Comparison of ENCODE assay signal across 8 cellular contexts in genomic region chr13:95644611-95645052, GRCh38. TPM values are rescaled to one million over a fixed set of nuclear protein-coding genes. Genes with fewer than 3 reads are reported as not detected.
DNase-seq lines count a peak whose midpoint lies in the region; ATAC-seq and TF ChIP-seq lines count a peak whose summit lies in the region.

A gene with protein sequence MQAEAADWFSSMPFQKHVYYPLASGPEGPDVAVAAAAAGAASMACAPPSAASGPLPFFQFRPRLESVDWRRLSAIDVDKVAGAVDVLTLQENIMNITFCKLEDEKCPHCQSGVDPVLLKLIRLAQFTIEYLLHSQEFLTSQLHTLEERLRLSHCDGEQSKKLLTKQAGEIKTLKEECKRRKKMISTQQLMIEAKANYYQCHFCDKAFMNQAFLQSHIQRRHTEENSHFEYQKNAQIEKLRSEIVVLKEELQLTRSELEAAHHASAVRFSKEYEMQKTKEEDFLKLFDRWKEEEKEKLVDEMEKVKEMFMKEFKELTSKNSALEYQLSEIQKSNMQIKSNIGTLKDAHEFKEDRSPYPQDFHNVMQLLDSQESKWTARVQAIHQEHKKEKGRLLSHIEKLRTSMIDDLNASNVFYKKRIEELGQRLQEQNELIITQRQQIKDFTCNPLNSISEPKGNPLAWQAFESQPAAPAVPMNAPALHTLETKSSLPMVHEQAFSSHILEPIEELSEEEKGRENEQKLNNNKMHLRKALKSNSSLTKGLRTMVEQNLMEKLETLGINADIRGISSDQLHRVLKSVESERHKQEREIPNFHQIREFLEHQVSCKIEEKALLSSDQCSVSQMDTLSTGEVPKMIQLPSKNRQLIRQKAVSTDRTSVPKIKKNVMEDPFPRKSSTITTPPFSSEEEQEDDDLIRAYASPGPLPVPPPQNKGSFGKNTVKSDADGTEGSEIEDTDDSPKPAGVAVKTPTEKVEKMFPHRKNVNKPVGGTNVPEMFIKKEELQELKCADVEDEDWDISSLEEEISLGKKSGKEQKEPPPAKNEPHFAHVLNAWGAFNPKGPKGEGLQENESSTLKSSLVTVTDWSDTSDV (minus strand): TSS chr13:95644706. CDS start chr13:95642029, 2,677 bp downstream.

- 2% methylated on average over 23 of the region's 30 CpGs; no CpG with 5 or more reads in 1 of the 2 donors for WGBS in transverse colon (ENCODE audit: low coverage in 1 of 2), 2 donors

- H3K36me3 ChIP-seq in mucosa of descending colon (ENCODE audit: low read depth) (no peaks in the 10 kb centered on the region), transverse colon (no peaks in the 10 kb centered on the region)

- H3K4me1 ChIP-seq in mucosa of descending colon (ENCODE audit: low read depth) (peaks cover 14% of the 10 kb centered on the region), transverse colon (peaks cover 3 to 34% (median 8%) of the 10 kb centered on the region in 4 donors)

- in situ Hi-C loops in transverse colon (cut with MboI; ENCODE audit: low pct_ligation_motif_present in 1 of 4, low pct_unique_long_range_greater_than_20kb in 1 of 4, low sequenced_read_pairs in 3 of 4), result no loop called here

- TF ChIP-seq EP300 in transverse colon (IDR thresholded peaks at IDR 0.05; ENCODE audit: low read depth), result no peak

- DNase-seq in EL (peak; percentile 89), NCI-H146 treated with DMSO at 0.1 percent for 48 hours (lab: John Stamatoyannopoulos, UW; ENCODE audit: unreplicated experiment) (peak; percentile 68), UCSD-AML1 (lab: John Stamatoyannopoulos, UW; ENCODE audit: unreplicated experiment) (peak; percentile 76), fibroblast of gingiva (ENCODE audit: low read depth) (peak; percentile 82), mucosa of descending colon (peak; percentile 47 to 69 (median 56)), transverse colon (peak; percentile 65), AML-193 (lab: John Stamatoyannopoulos, UW) (no peak)

- peak within 1 kb of the TSS; percentile 77 to 91 (median 80) for H3K27ac ChIP-seq in transverse colon

- H3K27me3 ChIP-seq in transverse colon, result peaks cover 58% of the 10 kb centered on the region

- no peak for TF ChIP-seq CTCF in mucosa of descending colon (IDR thresholded peaks at IDR 0.05)
- TF ChIP-seq CTCF in transverse colon (IDR thresholded peaks at IDR 0.05), result no peak

- no peaks in the 10 kb centered on the region for H3K9me3 ChIP-seq in mucosa of descending colon
- H3K9me3 ChIP-seq in transverse colon, result no peaks in the 10 kb centered on the region

- peak; percentile 74 for ATAC-seq in GM21529 (IDR thresholded peaks at IDR 0.05; ENCODE audit: unreplicated experiment)
- peak; percentile 63 for ATAC-seq in mucosa of descending colon

- H3K4me3 ChIP-seq in mucosa of descending colon, result peak within 1 kb of the TSS; percentile 19
- peak within 1 kb of the TSS; percentile 38 to 73 (median 54) for H3K4me3 ChIP-seq in transverse colon

- intact Hi-C loops in mucosa of descending colon (cut with DNase I, micrococcal nuclease) (no loop called here), transverse colon (cut with DNase I; ENCODE audit: low total_unique reads) (no loop called here)

- no peak for TF ChIP-seq POLR2A in transverse colon (IDR thresholded peaks at IDR 0.05)

RNA-seq across cellular contexts. Expression of the gene that starts here (rescaled TPM):
- total RNA-seq in mucosa of descending colon (10 to 100 TPM in 1 of 3 donors, 1 to 10 TPM in 2; 1.3 to 23.6 (median 3.6) TPM), transverse colon (10 to 100 TPM in 1 of 4 donors, 1 to 10 TPM in 3; 6.4 to 15.3 (median 8.1) TPM)

Comparison
In these comparisons a context has a peak if more than half of its experiments do, and no peak if none do; other contexts are left out.
1. DNase-seq: peak in EL (single experiment), NCI-H146 treated with DMSO at 0.1 percent for 48 hours (single experiment), UCSD-AML1 (single experiment), fibroblast of gingiva (single experiment), mucosa of descending colon (3 of 3) and transverse colon (single experiment); none in AML-193 (0 of 2).